ENCODE assay signal across 11 cellular contexts in genomic region chr17:60086822-60087591, GRCh38. TPM values are rescaled to one million over a fixed set of nuclear protein-coding genes. Genes with fewer than 3 reads are reported as not detected.
DNase-seq lines count a peak whose midpoint lies in the region; ATAC-seq, FAIRE-seq and TF ChIP-seq lines count a peak whose summit lies in the region.
"Had no signal": no experiment of that assay in that cellular context is flagged by ENCODE, and none has a peak within 500 bp of the region (broad histone marks: within the 10 kb centered on the region; RNA-seq: fewer than 3 reads in every experiment).

No MANE protein-coding gene starts in this region.

- no peaks in the 10 kb centered on the region for H3K9me3 ChIP-seq in endothelial cell of umbilical vein (replicated peaks; ENCODE audit: control insufficient read depth, insufficient read depth, low read length)
- H3K9me3 ChIP-seq in osteoblast (ENCODE audit: low read depth, low read length), result no peaks in the 10 kb centered on the region
- H3K9me3 ChIP-seq: breast epithelium had no signal

- peak overlapping the region; percentile 38; the same call in 1 of the 2 replicates for H3K4me2 ChIP-seq in GM23338
- H3K4me2 ChIP-seq in endothelial cell of umbilical vein (ENCODE audit: insufficient read depth, low read length), result no peak overlapping the region
- H3K4me2 ChIP-seq in osteoblast (ENCODE audit: insufficient read depth, low read length), result peak overlapping the region; percentile 44

- DNase-seq in GM23338 (ENCODE audit: low spot score) (no peak), NCI-H82 (lab: John Stamatoyannopoulos, UW) (peak; percentile 79), endothelial cell of umbilical vein (ENCODE audit: low read depth, low spot score) (no peak), osteoblast (ENCODE audit: insufficient read length, low spot score, missing footprints) (no peak), UCSD-AML1 (lab: John Stamatoyannopoulos, UW; ENCODE audit: unreplicated experiment) (no peak)
- no peak for DNase-seq in activated CD4-positive, alpha-beta T cell treated with anti-CD3 and anti-CD28 coated beads for 48 hours
- DNase-seq: NCI-H1105, SHP77 had no signal

- H3K4me1 Mint-ChIP-seq in GM23338, result peaks cover 27% of the 10 kb centered on the region

- H3K4me1 ChIP-seq in GM23338 (ENCODE audit: insufficient read depth) (peaks cover 19% of the 10 kb centered on the region), endothelial cell of umbilical vein (ENCODE audit: control insufficient read depth, extremely low read depth, insufficient read depth, low read length) (no peaks in the 10 kb centered on the region), osteoblast (ENCODE audit: insufficient read depth, low read length) (peaks cover 50% of the 10 kb centered on the region)
- H3K4me1 ChIP-seq: breast epithelium had no signal

- intact Hi-C loops in endothelial cell of umbilical vein (cut with micrococcal nuclease), result no loop called here

- H3K79me2 ChIP-seq in GM23338 (replicated peaks; ENCODE audit: insufficient read depth) (no peaks in the 10 kb centered on the region), endothelial cell of umbilical vein (ENCODE audit: control insufficient read depth, insufficient read depth, low read length) (no peaks in the 10 kb centered on the region), osteoblast (ENCODE audit: insufficient read depth, low read length) (peaks cover 21% of the 10 kb centered on the region)

- H3K27me3 Mint-ChIP-seq in GM23338 (ENCODE audit: insufficient read depth, low read depth, poor library complexity), result peaks cover 4% of the 10 kb centered on the region

- H3K4me3 Mint-ChIP-seq in GM23338, result no peak overlapping the region

- H3K9me3 Mint-ChIP-seq in GM23338, result no peaks in the 10 kb centered on the region

- no peak for TF ChIP-seq CTCF in GM23338 (conservative IDR thresholded peaks at IDR 0.05; ENCODE audit: low read depth in 2 of 2)
- TF ChIP-seq CTCF in endothelial cell of umbilical vein (IDR thresholded peaks at IDR 0.05; ENCODE audit: extremely low read depth in 1 of 2, insufficient read depth in 1 of 2, low read depth in 1 of 2, low read length in 2 of 2), result no peak
- no peak for TF ChIP-seq CTCF in osteoblast (IDR thresholded peaks at IDR 0.05; ENCODE audit: extremely low read depth, low read depth, low read length)

- H3F3A ChIP-seq in GM23338 (replicated peaks; ENCODE audit: low read depth), result no peaks in the 10 kb centered on the region

- no peaks in the 10 kb centered on the region for H3K36me3 Mint-ChIP-seq in GM23338 (ENCODE audit: low read depth)

- H3K27ac Mint-ChIP-seq in GM23338, result no peak overlapping the region

- H3K27ac ChIP-seq in GM23338 (ENCODE audit: low read depth), result no peak overlapping the region
- no peak overlapping the region for H3K27ac ChIP-seq in endothelial cell of umbilical vein (ENCODE audit: insufficient read depth, low read depth, low read length)
- H3K27ac ChIP-seq in osteoblast (ENCODE audit: low read depth, low read length), result peak overlapping the region; percentile 77
- H3K27ac ChIP-seq: breast epithelium had no signal

- peak; percentile 28 for FAIRE-seq in endothelial cell of umbilical vein (lab: Jason Lieb, UNC)

- no peak overlapping the region for H3K9ac ChIP-seq in endothelial cell of umbilical vein (replicated peaks; ENCODE audit: extremely low read depth, insufficient read depth, low read length)

- no peak for TF ChIP-seq POLR2A in endothelial cell of umbilical vein (IDR thresholded peaks at IDR 0.05; ENCODE audit: low read depth, low read length)

- CTCF ChIA-PET in endothelial cell of umbilical vein (lab: Charles Lee), result interaction anchor here (1.2 to 1.7 kb wide), 2 partner anchors 9 to 14 kb away, joined by 4 read pairs; no protein-coding TSS in a partner anchor

- no peaks in the 10 kb centered on the region for H3K9me1 ChIP-seq in endothelial cell of umbilical vein (replicated peaks; ENCODE audit: control insufficient read depth, extremely low read depth, insufficient read depth, low read length)

- POLR2A ChIA-PET in endothelial cell of umbilical vein (lab: Charles Lee), result no interaction called here

- no peaks in the 10 kb centered on the region for H3K9me2 ChIP-seq in GM23338 (ENCODE audit: insufficient read depth)

- H3K4me3 ChIP-seq in GM23338 (no peak overlapping the region), endothelial cell of umbilical vein (replicated peaks in 1 of 3; ENCODE audit: insufficient read depth in 1 of 3, low read depth in 1 of 3, low read length in 3 of 3) (no peak overlapping the region), osteoblast (ENCODE audit: insufficient read depth, low read length) (peak overlapping the region; percentile 47)
- H3K4me3 ChIP-seq: breast epithelium had no signal

- dilution Hi-C loops in endothelial cell of umbilical vein (cut with MboI; ENCODE audit: extremely low pct_ligation_motif_present, low sequenced_read_pairs), result no loop called here

- H2AFZ ChIP-seq in GM23338, result peak overlapping the region; percentile 38; the same call in 1 of the 2 replicates
- no peak overlapping the region for H2AFZ ChIP-seq in endothelial cell of umbilical vein (ENCODE audit: low read depth, low read length)
- no peak overlapping the region for H2AFZ ChIP-seq in osteoblast (ENCODE audit: low read length)

- ATAC-seq in GM23338, result peak; percentile 36
- ATAC-seq in GM18907 (IDR thresholded peaks at IDR 0.05; ENCODE audit: unreplicated experiment), result no peak
- no peak for ATAC-seq in HG02970 (IDR thresholded peaks at IDR 0.05; ENCODE audit: low FRiP score, unreplicated experiment)

- BruUV-seq in endothelial cell of umbilical vein (replicated peaks; lab: Mats Ljungman, UMichigan), result no TSS peak

- no peaks in the 10 kb centered on the region for H3K36me3 ChIP-seq in GM23338 (ENCODE audit: insufficient read depth)
- no peaks in the 10 kb centered on the region for H3K36me3 ChIP-seq in endothelial cell of umbilical vein (ENCODE audit: control insufficient read depth in 2 of 2, extremely low read depth in 1 of 2, insufficient read depth in 2 of 2, low read length in 2 of 2)
- H3K36me3 ChIP-seq in osteoblast (ENCODE audit: insufficient read depth, low read length), result peaks cover 7% of the 10 kb centered on the region
- H3K36me3 ChIP-seq: breast epithelium had no signal

- no peaks in the 10 kb centered on the region for H4K20me1 ChIP-seq in GM23338 (replicated peaks; ENCODE audit: insufficient read depth)
- H4K20me1 ChIP-seq in endothelial cell of umbilical vein (replicated peaks; ENCODE audit: control insufficient read depth, extremely low read depth, insufficient read depth, low read length), result no peaks in the 10 kb centered on the region
- no peaks in the 10 kb centered on the region for H4K20me1 ChIP-seq in osteoblast (ENCODE audit: insufficient read depth, low read length)

- H3K27me3 ChIP-seq in GM23338 (ENCODE audit: insufficient read depth), result no peaks in the 10 kb centered on the region
- peaks cover 0 to 2% of the 10 kb centered on the region in 2 experiments for H3K27me3 ChIP-seq in endothelial cell of umbilical vein (ENCODE audit: control insufficient read depth in 2 of 2, insufficient read depth in 2 of 2, low read length in 2 of 2)
- no peaks in the 10 kb centered on the region for H3K27me3 ChIP-seq in osteoblast (ENCODE audit: insufficient read depth, low read length)
- H3K27me3 ChIP-seq: breast epithelium had no signal

TF ChIP-seq in GM23338, 12 proteins besides CTCF, POLR2A, EP300 and RAD21 (continues in another document):
- TF ChIP-seq POLR2AphosphoS5 (IDR thresholded peaks at IDR 0.05; ENCODE audit: low read depth) (no peak), NANOG (IDR thresholded peaks at IDR 0.05; ENCODE audit: borderline replicate concordance) (no peak), ZNF114 (CRISPR knock-in tag; IDR thresholded peaks at IDR 0.05) (no peak), EZH2 (IDR thresholded peaks at IDR 0.05; ENCODE audit: low read depth, unreplicated experiment) (no peak), STAT1 (IDR thresholded peaks at IDR 0.05; ENCODE audit: unreplicated experiment) (no peak)

TF ChIP-seq in endothelial cell of umbilical vein, 7 proteins besides CTCF, POLR2A, EP300 and RAD21:
- TF ChIP-seq MAX (IDR thresholded peaks at IDR 0.05; ENCODE audit: insufficient read depth, insufficient read length), result no peak
- TF ChIP-seq EZH2 (IDR thresholded peaks at IDR 0.05; ENCODE audit: borderline replicate concordance, low read depth, low read length, severe bottlenecking), result no peak

RNA-seq across cellular contexts. Expression of gene HEATR6, which starts 8.3 kb away (rescaled TPM):
- total RNA-seq in GM23338 (2014; rRNA removed; shearing (Covaris generic)), result 20.7 and 28.1 TPM in 2 replicates
- polyA plus RNA-seq in GM23338 (2016; fragmentation: Nextera tagmentation; extraction: Ambion mirVana) (8.4 and 9.8 TPM in 2 replicates), endothelial cell of umbilical vein (18.6 and 20.2 TPM in 2 replicates)
- total RNA-seq in endothelial cell of umbilical vein (16.7 and 17.4 TPM in 2 replicates), osteoblast (20.9 and 23.2 TPM in 2 replicates)
- 11.7 and 13.6 TPM in 2 replicates for polyA plus RNA-seq in endothelial cell of umbilical vein (2011; cell fraction: cytosol; rRNA removed)
- polyA plus RNA-seq in endothelial cell of umbilical vein (2011; cell fraction: nucleus; rRNA removed), result 61.2 and 67.3 TPM in 2 replicates
- 10.9 and 11.6 TPM in 2 replicates for polyA plus RNA-seq in endothelial cell of umbilical vein (2012)
- 21.0 and 26.5 TPM in 2 replicates for polyA minus RNA-seq in endothelial cell of umbilical vein
- 13.0 TPM for polyA minus RNA-seq in endothelial cell of umbilical vein (2011; cell fraction: cytosol; rRNA and poly(A)+ RNA removed)
- polyA minus RNA-seq in endothelial cell of umbilical vein (2011; cell fraction: nucleus; rRNA and poly(A)+ RNA removed), result 25.1 and 27.9 TPM in 2 replicates
